In genomic region chr17:56884483-56885144, GRCh38 we compare ENCODE assay signal across 1 cellular context.
TF ChIP-seq lines count a peak whose summit lies in the region.

No MANE protein-coding gene starts in this region.

TF ChIP-seq in SK-N-SH treated with all-trans-retinoic acid at 6 μM for 48 hours, 23 proteins besides CTCF, POLR2A, EP300 and RAD21 (continued from another document):
- no peak for TF ChIP-seq TSHZ2 (CRISPR knock-in tag; IDR thresholded peaks at IDR 0.05)
